In genomic region chr13:23677679-23678288, GRCh38 we compare ENCODE assay signal across 7 cellular contexts.
DNase-seq lines count a peak whose midpoint lies in the region; ATAC-seq, FAIRE-seq and TF ChIP-seq lines count a peak whose summit lies in the region.
"Not testable (repeated sequence)": the region's sequence is repeated elsewhere in the genome, so short reads cannot be mapped to it uniquely, and the experiment has no call there.

No MANE protein-coding gene starts in this region.

- not testable (repeated sequence) for DNase-seq in Caco-2; body of pancreas; Right ventricle myocardium superior; keratinocyte (ENCODE audit: low read depth, low spot score); HepG2 (ENCODE audit: low spot score); upper lobe of right lung

- POLR2A ChIA-PET in Caco-2 (lab: Charles Lee): not testable (repeated sequence)
- POLR2A ChIA-PET in HepG2 (lab: Yijun Ruan, JAX): interaction anchor here (2.9 kb wide), 1 partner anchor 24 kb away, joined by 12 read pairs; no protein-coding TSS in a partner anchor

- CTCF ChIA-PET in Caco-2 (lab: Charles Lee); HepG2 (lab: Yijun Ruan, JAX; ENCODE audit: low intra/inter-chr PET ratio, low total read pairs): not testable (repeated sequence)

- not testable (repeated sequence) for H3K4me3 Mint-ChIP-seq in Caco-2 (ENCODE audit: unreplicated experiment); nephron

- not testable (repeated sequence) for TF ChIP-seq RAD21 in HepG2 (CRISPR knock-in tag; IDR thresholded peaks at IDR 0.05)

- intact Hi-C loops in Caco-2 (cut with micrococcal nuclease; ENCODE audit: unreplicated experiment); body of pancreas (cut with DNase I); Right ventricle myocardium superior (cut with DNase I); HepG2 (cut with micrococcal nuclease; ENCODE audit: unreplicated experiment); upper lobe of right lung (cut with DNase I): not testable (repeated sequence)

- H3K9me1 ChIP-seq in keratinocyte (ENCODE audit: control insufficient read depth, extremely low read depth, insufficient read depth, low read length): not testable (repeated sequence)

- BruUV-seq in Caco-2 (replicated peaks; lab: Mats Ljungman, UMichigan); HepG2 (replicated peaks; lab: Mats Ljungman, UMichigan): not testable (repeated sequence)

- TF ChIP-seq EP300 in HepG2 (IDR thresholded peaks at IDR 0.05; ENCODE audit: low read depth in 2 of 2, low read length in 2 of 2); HepG2 (CRISPR knock-in tag; IDR thresholded peaks at IDR 0.05; ENCODE audit: borderline replicate concordance): not testable (repeated sequence)

- H3K4me1 Mint-ChIP-seq in Caco-2 (ENCODE audit: low read depth, unreplicated experiment): not testable (repeated sequence)
- peaks cover 50% of the 10 kb centered on the region for H3K4me1 Mint-ChIP-seq in nephron

- H3K9me3 ChIP-seq in Caco-2; body of pancreas; keratinocyte (ENCODE audit: control insufficient read depth, low read depth, low read length); HepG2 (ENCODE audit: low read length); upper lobe of right lung: not testable (repeated sequence)

- not testable (repeated sequence) for H3K27me3 Mint-ChIP-seq in Caco-2 (ENCODE audit: insufficient read depth, unreplicated experiment); nephron (ENCODE audit: low read depth)

- TF ChIP-seq POLR2A in body of pancreas (IDR thresholded peaks at IDR 0.05); HepG2 (IDR thresholded peaks at IDR 0.05; ENCODE audit: insufficient read depth in 1 of 2, low read depth in 2 of 2, low read length in 2 of 2): not testable (repeated sequence)

- H3K4me3 ChIP-seq in Caco-2 (ENCODE audit: low read depth, low read length); body of pancreas; keratinocyte (ENCODE audit: control insufficient read depth in 2 of 3, extremely low read depth in 1 of 3, insufficient read depth in 2 of 3, low read depth in 1 of 3, low read length in 3 of 3); HepG2 (replicated peaks in 1 of 3; ENCODE audit: insufficient read depth in 1 of 3, low read depth in 2 of 3, low read length in 3 of 3); upper lobe of right lung: not testable (repeated sequence)

- H4K20me1 ChIP-seq in keratinocyte (ENCODE audit: control insufficient read depth, extremely low read depth, insufficient read depth, low read length); HepG2 (ENCODE audit: insufficient read depth, low read length): not testable (repeated sequence)

- not testable (repeated sequence) for H3K9me3 Mint-ChIP-seq in Caco-2 (ENCODE audit: unreplicated experiment); nephron

- H3K36me3 ChIP-seq in Caco-2 (ENCODE audit: control insufficient read depth, insufficient read depth, low read length); body of pancreas (replicated peaks in 1 of 2; ENCODE audit: insufficient read depth in 1 of 2, low read depth in 2 of 2); keratinocyte (ENCODE audit: control insufficient read depth in 2 of 2, extremely low read depth in 1 of 2, insufficient read depth in 2 of 2, low read length in 2 of 2); upper lobe of right lung: not testable (repeated sequence)
- peaks cover 3 to 25% of the 10 kb centered on the region in 2 experiments for H3K36me3 ChIP-seq in HepG2 (replicated peaks in 1 of 2; ENCODE audit: control insufficient read depth in 1 of 2, insufficient read depth in 2 of 2, low read length in 2 of 2)

- TF ChIP-seq CTCF in Caco-2 (IDR thresholded peaks at IDR 0.05; ENCODE audit: insufficient read depth in 1 of 2, low read depth in 1 of 2, low read length in 1 of 2, severe bottlenecking in 1 of 2, unreplicated experiment in 1 of 2); body of pancreas (IDR thresholded peaks at IDR 0.05); keratinocyte (optimal IDR thresholded peaks at IDR 0.05 in 1 of 3, IDR thresholded peaks at IDR 0.05 in 1 of 3, conservative IDR thresholded peaks at IDR 0.05 in 1 of 3; ENCODE audit: extremely low read depth in 1 of 3, insufficient read depth in 2 of 3, low read length in 3 of 3); HepG2 (CRISPR knock-in tag; IDR thresholded peaks at IDR 0.05); nephron (IDR thresholded peaks at IDR 0.05; ENCODE audit: unreplicated experiment in 3 of 3); upper lobe of right lung (IDR thresholded peaks at IDR 0.05): not testable (repeated sequence)

- FAIRE-seq in keratinocyte (lab: Jason Lieb, UNC); HepG2 (lab: Jason Lieb, UNC): not testable (repeated sequence)

- not testable (repeated sequence) for H3K79me2 ChIP-seq in keratinocyte (ENCODE audit: control insufficient read depth, insufficient read depth, low read length); HepG2 (ENCODE audit: insufficient read depth, low read length)

- H3K9ac ChIP-seq in keratinocyte (ENCODE audit: control insufficient read depth, extremely low read depth, insufficient read depth, low read length); HepG2 (ENCODE audit: insufficient read depth, low read depth, low read length): not testable (repeated sequence)

- not testable (repeated sequence) for H3K4me1 ChIP-seq in Caco-2, body of pancreas
- peaks cover 47% of the 10 kb centered on the region for H3K4me1 ChIP-seq in keratinocyte (ENCODE audit: control insufficient read depth, extremely low read depth, insufficient read depth, low read length)
- H3K4me1 ChIP-seq in HepG2 (ENCODE audit: insufficient read depth, low read length): peaks cover 43% of the 10 kb centered on the region
- peaks cover 12% of the 10 kb centered on the region for H3K4me1 ChIP-seq in upper lobe of right lung

- H3K27ac Mint-ChIP-seq in Caco-2 (ENCODE audit: unreplicated experiment) (peak overlapping the region; percentile 11), nephron (peak overlapping the region; percentile 69 to 90 (median 75))

- not testable (repeated sequence) for H2AFZ ChIP-seq in keratinocyte (ENCODE audit: control insufficient read depth, low read length); HepG2 (ENCODE audit: low read length)

- in situ Hi-C loops in HepG2 (cut with HindIII; ENCODE audit: extremely low pct_ligation_motif_present, low pct_unique_long_range_greater_than_20kb): not testable (repeated sequence)

- dilution Hi-C loops in keratinocyte (cut with MboI; ENCODE audit: extremely low pct_ligation_motif_present, low sequenced_read_pairs): not testable (repeated sequence)

- H3K27ac ChIP-seq in body of pancreas: peak overlapping the region in 3 of 4 donors; percentile 30 to 77 (median 32)
- not testable (repeated sequence) for H3K27ac ChIP-seq in keratinocyte (ENCODE audit: control insufficient read depth, insufficient read depth, low read length); HepG2 (ENCODE audit: extremely low read length, insufficient read depth, low read length); upper lobe of right lung

- not testable (repeated sequence) for H3K27me3 ChIP-seq in Caco-2 (replicated peaks; ENCODE audit: control insufficient read depth, insufficient read depth, low read length); body of pancreas; keratinocyte (ENCODE audit: control insufficient read depth, extremely low read depth, insufficient read depth, low read length); HepG2 (ENCODE audit: control insufficient read depth in 1 of 2, insufficient read depth in 2 of 2, low read length in 2 of 2); upper lobe of right lung

- WGBS in body of pancreas, 2 donors: 94 to 95% methylated on average over 13 to 14 of the region's 24 CpGs
- WGBS in HepG2 (ENCODE audit: low lambda C conversion rate): 97% methylated on average over 9 of the region's 24 CpGs

- peak overlapping the region; percentile 22 for H3K4me2 ChIP-seq in keratinocyte (ENCODE audit: control insufficient read depth, extremely low read depth, insufficient read depth, low read depth, low read length)
- H3K4me2 ChIP-seq in HepG2 (ENCODE audit: low read depth, low read length): not testable (repeated sequence)

- not testable (repeated sequence) for ATAC-seq in body of pancreas, HepG2
- ATAC-seq in Right ventricle myocardium superior (ENCODE audit: poor library complexity): peak; percentile 6
- ATAC-seq in upper lobe of right lung: peak; percentile 30

- H3K36me3 Mint-ChIP-seq in Caco-2 (ENCODE audit: insufficient read depth, unreplicated experiment) (peaks cover 38% of the 10 kb centered on the region), nephron (ENCODE audit: low read depth) (peaks cover 36% of the 10 kb centered on the region)

TF ChIP-seq in HepG2, 621 proteins besides CTCF, POLR2A, EP300 and RAD21 (continues in another document):
- peak; percentile 79 for TF ChIP-seq AGO2 (optimal IDR thresholded peaks at IDR 0.05; ENCODE audit: low read depth, low read length)
